ENCODE assay signal across 9 cellular contexts in the genomic region with DNA sequence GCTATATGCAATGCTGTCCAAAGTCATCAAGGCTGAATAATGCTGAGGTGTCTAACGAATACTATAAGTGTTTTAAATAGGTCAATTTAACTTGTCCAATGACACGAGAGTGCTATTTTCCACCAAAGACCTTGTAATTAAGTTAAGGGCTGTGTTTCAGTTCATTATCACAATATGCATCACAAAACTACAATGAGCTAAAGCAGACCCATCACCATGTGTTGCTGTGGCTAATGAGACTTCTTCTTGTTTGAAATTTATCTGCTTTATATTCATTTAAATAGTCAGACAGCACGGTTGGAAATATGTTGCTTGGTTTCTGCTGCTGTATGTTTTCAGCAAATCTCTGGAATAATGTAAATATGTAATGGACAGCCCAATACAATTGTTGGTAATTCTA.
"Had no signal": no experiment of that assay in that cellular context is flagged by ENCODE, and none has a peak within 500 bp of the region (broad histone marks: within the 10 kb centered on the region; RNA-seq: fewer than 3 reads in every experiment).

No MANE protein-coding gene starts in this region.

- DNase-seq: GM23248, GOT3, H9, HCEC 1CT, KBM-7 had no signal

- H2AFZ ChIP-seq: GM23248 had no signal

- H3K4me1 Mint-ChIP-seq: IgD-negative memory B cell had no signal

- H3K36me3 Mint-ChIP-seq: IgD-negative memory B cell had no signal

- H3K27ac Mint-ChIP-seq: H9, IgD-negative memory B cell had no signal

- FAIRE-seq: HepG2 had no signal

- H3K27ac ChIP-seq: GM23248, HL-60, KMS-11 had no signal

- H3K9ac ChIP-seq: GM23248, KMS-11 had no signal

- H3K9me3 Mint-ChIP-seq: H9 had no signal

- H3K4me3 Mint-ChIP-seq: H9 had no signal

- H3K4me3 ChIP-seq: GM23248 had no signal

- H3K27me3 Mint-ChIP-seq: IgD-negative memory B cell had no signal

- H3K4me2 ChIP-seq: KMS-11 had no signal
